In genomic region chr12:45668641-45669040, GRCh38 we compare ENCODE assay signal across 10 cellular contexts.
A peak's percentile ranks its signal among the peaks of the same experiment; 100 is the strongest.
DNase-seq lines count a peak whose midpoint lies in the region; ATAC-seq and TF ChIP-seq lines count a peak whose summit lies in the region.
"Had no signal": no experiment of that assay in that cellular context is flagged by ENCODE, and none has a peak within 500 bp of the region (broad histone marks: within the 10 kb centered on the region; RNA-seq: fewer than 3 reads in every experiment).

No MANE protein-coding gene starts in this region.

- peak overlapping the region; percentile 69 for H3K4me3 Mint-ChIP-seq in memory B cell

- DNase-seq in memory B cell (ENCODE audit: low spot score in 2 of 2) (no peak), coronary artery (ENCODE audit: low spot score) (no peak), EL (no peak), C1 segment of cervical spinal cord (lab: John Stamatoyannopoulos, UW) (no peak), AML-193 (lab: John Stamatoyannopoulos, UW) (no peak)
- DNase-seq: NCI-H2171 had no signal

- ATAC-seq in GM18505 (IDR thresholded peaks at IDR 0.05; ENCODE audit: unreplicated experiment) (peak; percentile 8), GM21529 (IDR thresholded peaks at IDR 0.05; ENCODE audit: unreplicated experiment) (peak; percentile 11), HG03460 (IDR thresholded peaks at IDR 0.05; ENCODE audit: unreplicated experiment) (peak; percentile 10), memory B cell (ENCODE audit: low read depth) (no peak)
- ATAC-seq: HCT116 had no signal

- TF ChIP-seq CTCF in coronary artery (IDR thresholded peaks at IDR 0.05) = no peak

- peaks cover 9% of the 10 kb centered on the region for H3K4me1 Mint-ChIP-seq in memory B cell

- no peak overlapping the region for H3K4me3 ChIP-seq in coronary artery

- H3K36me3 Mint-ChIP-seq in memory B cell = peaks cover 2% of the 10 kb centered on the region

- H3K27ac ChIP-seq in coronary artery = no peak overlapping the region

- TF ChIP-seq POLR2A in GM18505 (IDR thresholded peaks at IDR 0.05; ENCODE audit: borderline replicate concordance, extremely low read depth, insufficient read depth, insufficient read length) = no peak

- H3K27me3 Mint-ChIP-seq in memory B cell = no peaks in the 10 kb centered on the region

- peak overlapping the region; percentile 82 for H3K27ac Mint-ChIP-seq in memory B cell

- no peaks in the 10 kb centered on the region for H3K9me3 Mint-ChIP-seq in memory B cell
